In genomic region chr18:27787543-27787942, GRCh38 we compare ENCODE assay signal across 23 cellular contexts.
"Had no signal": no experiment of that assay in that cellular context is flagged by ENCODE, and none has a peak within 500 bp of the region (broad histone marks: within the 10 kb centered on the region; RNA-seq: fewer than 3 reads in every experiment).

No MANE protein-coding gene starts in this region.

- H3K27ac Mint-ChIP-seq: activated B cell treated with CpG ODN at 0.5 μM for 24 hours; activated CD4-positive, alpha-beta memory T cell treated with anti-CD3 and anti-CD28 coated beads for 36 hours; activated CD4-positive, alpha-beta T cell treated with anti-CD3 and anti-CD28 coated beads, Interleukin-2, amount 10 ng/mL, durations not matched to agents 7 days and 5 days; activated naive CD4-positive, alpha-beta T cell treated with anti-CD3 and anti-CD28 coated beads for 36 hours; activated naive CD8-positive, alpha-beta T cell; activated T-helper 17 cell treated with anti-CD3 and anti-CD28 coated beads, Interleukin-2, amount 50 U/mL, for 72 hours; IgD-negative memory B cell; T-cell had no signal

- DNase-seq: activated B cell treated with CpG ODN at 0.5 μM for 24 hours; activated CD4-positive, alpha-beta memory T cell treated with anti-CD3 and anti-CD28 coated beads for 36 hours; activated CD4-positive, alpha-beta T cell treated with anti-CD3 and anti-CD28 coated beads for 1 hour; activated CD4-positive, alpha-beta T cell treated with anti-CD3 and anti-CD28 coated beads, Interleukin-2, amount 10 ng/mL, durations not matched to agents 7 days and 5 days; activated CD8-positive, alpha-beta memory T cell treated with anti-CD3 and anti-CD28 coated beads for 24 hours; activated gamma-delta T cell; activated naive CD4-positive, alpha-beta T cell treated with anti-CD3 and anti-CD28 coated beads for 36 hours; activated T-cell treated with anti-CD3 and anti-CD28 coated beads, Interleukin-2, amount 50 U/mL, for 4 hours; brain microvascular endothelial cell; KG1; NCI-H1048; NCI-H1417 treated with DMSO at 0.1 percent for 48 hours; NCI-H1694 treated with DMSO at 0.1 percent for 48 hours; NCI-H2029 treated with DMSO at 0.1 percent for 48 hours; T-cell; T-helper 2 cell; T1000 had no signal

- H3K36me3 Mint-ChIP-seq: activated CD4-positive, alpha-beta memory T cell treated with anti-CD3 and anti-CD28 coated beads for 36 hours; activated naive CD8-positive, alpha-beta T cell; IgD-negative memory B cell; T-cell had no signal

- H3K36me3 ChIP-seq: brain microvascular endothelial cell, cardiac muscle cell had no signal

- H3K27me3 Mint-ChIP-seq: activated B cell treated with CpG ODN at 0.5 μM for 24 hours; activated CD4-positive, alpha-beta memory T cell treated with anti-CD3 and anti-CD28 coated beads for 36 hours; activated CD4-positive, alpha-beta T cell treated with anti-CD3 and anti-CD28 coated beads, Interleukin-2, amount 10 ng/mL, durations not matched to agents 7 days and 5 days; activated naive CD8-positive, alpha-beta T cell; activated T-helper 17 cell treated with anti-CD3 and anti-CD28 coated beads, Interleukin-2, amount 50 U/mL, for 72 hours; IgD-negative memory B cell; T-cell had no signal

- H3K4me3 Mint-ChIP-seq: activated B cell treated with CpG ODN at 0.5 μM for 24 hours; activated CD4-positive, alpha-beta memory T cell treated with anti-CD3 and anti-CD28 coated beads for 36 hours; activated CD4-positive, alpha-beta T cell treated with anti-CD3 and anti-CD28 coated beads, Interleukin-2, amount 10 ng/mL, durations not matched to agents 7 days and 5 days; activated naive CD4-positive, alpha-beta T cell treated with anti-CD3 and anti-CD28 coated beads for 36 hours; activated naive CD8-positive, alpha-beta T cell; activated T-cell treated with anti-CD3 and anti-CD28 coated beads, Interleukin-2, amount 50 U/mL, for 4 hours; activated T-helper 17 cell treated with anti-CD3 and anti-CD28 coated beads, Interleukin-2, amount 50 U/mL, for 72 hours; IgD-negative memory B cell; T-cell had no signal

- H3K4me1 Mint-ChIP-seq: activated B cell treated with CpG ODN at 0.5 μM for 24 hours; activated CD4-positive, alpha-beta T cell treated with anti-CD3 and anti-CD28 coated beads, Interleukin-2, amount 10 ng/mL, durations not matched to agents 7 days and 5 days; activated T-helper 17 cell treated with anti-CD3 and anti-CD28 coated beads, Interleukin-2, amount 50 U/mL, for 72 hours; IgD-negative memory B cell; T-cell had no signal

- H3K27me3 ChIP-seq: brain microvascular endothelial cell, cardiac muscle cell had no signal

- ATAC-seq: activated T-cell treated with anti-CD3 and anti-CD28 coated beads, Interleukin-2, amount 50 U/mL, for 4 hours; activated T-helper 17 cell treated with anti-CD3 and anti-CD28 coated beads, Interleukin-2, amount 50 U/mL, for 72 hours; Right ventricle myocardium inferior; T-cell had no signal

- H3K4me3 ChIP-seq: cardiac muscle cell, SK-N-MC had no signal

- H3K27ac ChIP-seq: brain microvascular endothelial cell, cardiac muscle cell, SK-N-MC had no signal
